In the genomic region with DNA sequence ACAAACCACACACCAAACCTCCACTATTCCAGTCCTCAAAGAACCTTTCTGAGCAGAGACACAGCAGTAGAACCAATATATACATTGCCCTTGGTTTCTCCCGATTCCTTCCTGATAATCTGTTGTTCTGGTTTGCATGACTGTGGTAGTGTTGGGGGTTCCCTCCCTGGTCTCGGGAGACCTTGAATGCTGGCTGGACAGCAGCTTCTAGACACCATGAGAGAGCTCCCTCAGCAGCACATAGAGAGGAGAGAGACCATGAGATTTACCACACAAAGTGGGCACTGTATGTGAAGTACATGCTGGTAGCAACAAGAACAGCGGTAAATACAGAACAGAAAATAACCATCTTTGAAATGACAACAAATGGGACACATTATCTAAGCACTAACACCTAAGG, we compare ENCODE assay signal across 17 cellular contexts. TPM values are rescaled to one million over a fixed set of nuclear protein-coding genes. Genes with fewer than 3 reads are reported as not detected.
"Had no signal": no experiment of that assay in that cellular context is flagged by ENCODE, and none has a peak within 500 bp of the region (broad histone marks: within the 10 kb centered on the region; RNA-seq: fewer than 3 reads in every experiment).

No MANE protein-coding gene starts in this region.

- H3K36me3 Mint-ChIP-seq: activated naive CD4-positive, alpha-beta T cell treated with anti-CD3 and anti-CD28 coated beads, Interleukin-2, amount 10 ng/mL, durations not matched to agents 7 days and 5 days; natural killer cell; stimulated activated naive B cell treated with anti-CD40 and anti-IgM and Interleukin-4, amounts not matched to agents 10 μg/mL and 1 μg/mL and 100 μg/mL, for 72 hours had no signal

- ATAC-seq: left ventricle myocardium superior; natural killer cell; stimulated activated naive B cell treated with anti-CD40 and anti-IgM and Interleukin-4, amounts not matched to agents 10 μg/mL and 1 μg/mL and 100 μg/mL, for 72 hours had no signal

- H3K36me3 ChIP-seq: ascending aorta, esophagus muscularis mucosa, transverse colon had no signal

- H3K27ac Mint-ChIP-seq: activated T-helper 2 cell treated with anti-CD3 and anti-CD28 coated beads, Interferon-gamma antibody, Interleukin-2, Interleukin-4, amounts not matched to agents 10 μg/mL and 5 μg/mL and 100 μg/mL, durations not matched to agents 14 hours and 24 hours and 36 hours; natural killer cell; stimulated activated naive B cell treated with anti-CD40 and anti-IgM and Interleukin-4, amounts not matched to agents 10 μg/mL and 1 μg/mL and 100 μg/mL, for 72 hours had no signal

- H3K27me3 ChIP-seq: ascending aorta, dorsolateral prefrontal cortex, esophagus muscularis mucosa, transverse colon had no signal

- H3K9me3 Mint-ChIP-seq: activated naive CD4-positive, alpha-beta T cell treated with anti-CD3 and anti-CD28 coated beads, Interleukin-2, amount 10 ng/mL, durations not matched to agents 7 days and 5 days; activated T-helper 2 cell treated with anti-CD3 and anti-CD28 coated beads, Interferon-gamma antibody, Interleukin-2, Interleukin-4, amounts not matched to agents 10 μg/mL and 5 μg/mL and 100 μg/mL, durations not matched to agents 14 hours and 24 hours and 36 hours; natural killer cell; stimulated activated naive B cell treated with anti-CD40 and anti-IgM and Interleukin-4, amounts not matched to agents 10 μg/mL and 1 μg/mL and 100 μg/mL, for 72 hours had no signal

- DNase-seq: activated CD4-positive, CD25-positive, alpha-beta regulatory T cell treated with anti-CD3 and anti-CD28 coated beads, Interleukin-2, amount 50 U/mL, for 72 hours; activated naive CD4-positive, alpha-beta T cell treated with anti-CD3 and anti-CD28 coated beads, Interleukin-2, amount 10 ng/mL, durations not matched to agents 7 days and 5 days; activated T-cell treated with anti-CD3 and anti-CD28 coated beads, Interleukin-2, amount 50 U/mL, for 1 hour; dorsolateral prefrontal cortex; kidney glomerular epithelial cell; left ventricle myocardium superior; natural killer cell; retina; stimulated activated CD4-positive, alpha-beta T cell treated with anti-CD3 and anti-CD28 coated beads, Interleukin-2, amount 100 ng/mL, for 48 hours; stimulated activated naive B cell treated with anti-CD40 and anti-IgM and Interleukin-4, amounts not matched to agents 10 μg/mL and 1 μg/mL and 100 μg/mL, for 72 hours; transverse colon had no signal

- H3K4me3 Mint-ChIP-seq: activated naive CD4-positive, alpha-beta T cell treated with anti-CD3 and anti-CD28 coated beads, Interleukin-2, amount 10 ng/mL, durations not matched to agents 7 days and 5 days; stimulated activated naive B cell treated with anti-CD40 and anti-IgM and Interleukin-4, amounts not matched to agents 10 μg/mL and 1 μg/mL and 100 μg/mL, for 72 hours had no signal

- H3K4me3 ChIP-seq: ascending aorta, dorsolateral prefrontal cortex, esophagus muscularis mucosa, transverse colon had no signal

RNA-seq across cellular contexts. Expression of a gene that starts 2.6 kb away (rescaled TPM):
- total RNA-seq: activated T-helper 2 cell treated with anti-CD3 and anti-CD28 coated beads, Interferon-gamma antibody, Interleukin-2, Interleukin-4, amounts not matched to agents 10 μg/mL and 5 μg/mL and 100 μg/mL, durations not matched to agents 14 hours and 24 hours and 36 hours; ascending aorta; esophagus muscularis mucosa; fibroblast of villous mesenchyme; left ventricle myocardium superior; natural killer cell; omental fat pad; skeletal muscle tissue; transverse colon had no signal
